2 cellular contexts compared by ENCODE assay signal in genomic region chr7:2694122-2694436, GRCh38. TPM values are rescaled to one million over a fixed set of nuclear protein-coding genes. Genes with fewer than 3 reads are reported as not detected.
"Had no signal": no experiment of that assay in that cellular context is flagged by ENCODE, and none has a peak within 500 bp of the region (broad histone marks: within the 10 kb centered on the region; RNA-seq: fewer than 3 reads in every experiment).

No MANE protein-coding gene starts in this region.

RNA-seq across cellular contexts. Expression of gene AMZ1, which starts 6.1 kb away (rescaled TPM):
- total RNA-seq: HT1080, NCI-H460 had no signal
